In genomic region chr12:30047499-30048262, GRCh38 we compare ENCODE assay signal across 17 cellular contexts.
A peak's percentile ranks its signal among the peaks of the same experiment; 100 is the strongest.
DNase-seq lines count a peak whose midpoint lies in the region; ATAC-seq, FAIRE-seq and TF ChIP-seq lines count a peak whose summit lies in the region.
"Had no signal": no experiment of that assay in that cellular context is flagged by ENCODE, and none has a peak within 500 bp of the region (broad histone marks: within the 10 kb centered on the region; RNA-seq: fewer than 3 reads in every experiment).

No MANE protein-coding gene starts in this region.

- H3K4me3 ChIP-seq in fibroblast of pulmonary artery (replicated peaks; ENCODE audit: low read depth, low read length) (no peak overlapping the region), skeletal muscle cell (ENCODE audit: low read depth, low read length) (no peak overlapping the region)
- H3K4me3 ChIP-seq: A549, ascending aorta, ovary, Peyer's patch had no signal

- TF ChIP-seq CTCF in RWPE1 (conservative IDR thresholded peaks at IDR 0.05; ENCODE audit: low read depth) (no peak), fibroblast of pulmonary artery (IDR thresholded peaks at IDR 0.05; ENCODE audit: low read length, missing control alignments) (no peak)

- CTCF ChIA-PET in RWPE1 (lab: Yijun Ruan, JAX): no interaction called here

- POLR2A ChIA-PET in RWPE1 (lab: Yijun Ruan, JAX; ENCODE audit: low non-redundant PET): no interaction called here

- intact Hi-C loops in posterior cingulate gyrus (cut with DNase I): no loop called here

- FAIRE-seq in GM19239 (lab: Jason Lieb, UNC): no peak
- FAIRE-seq: A549 had no signal

- no peak overlapping the region for H3K27ac ChIP-seq in RWPE1
- H3K27ac ChIP-seq: A549, ascending aorta, ovary, Peyer's patch, VCaP had no signal

- DNase-seq in NCI-H2171 treated with DMSO at 0.1 percent for 48 hours (lab: John Stamatoyannopoulos, UW) (peak; percentile 25), NCI-H2171 (lab: John Stamatoyannopoulos, UW) (no peak), RWPE1 (ENCODE audit: low spot score) (peak; percentile 13), fibroblast of pulmonary artery (ENCODE audit: low read depth) (peak; percentile 62), skeletal muscle cell (ENCODE audit: low read depth) (peak; percentile 48), GM19239 (ENCODE audit: insufficient read length, low spot score) (no peak), posterior cingulate gyrus (no peak)
- DNase-seq: activated T-cell treated with anti-CD3 and anti-CD28 coated beads, Interleukin-2, amount 50 U/mL, for 24 hours; NCI-H2081; ovary; Peyer's patch; substantia nigra had no signal

- no peak for ATAC-seq in HG02571 (IDR thresholded peaks at IDR 0.05; ENCODE audit: unreplicated experiment)
- ATAC-seq: A549, esophagus mucosa had no signal

Comparison
In these comparisons a context has a peak if more than half of its experiments do, and no peak if none do; other contexts are left out.
1. DNase-seq: peak in NCI-H2171 treated with DMSO at 0.1 percent for 48 hours (single experiment), RWPE1 (single experiment), fibroblast of pulmonary artery (single experiment) and skeletal muscle cell (single experiment); none in NCI-H2171 (single experiment), GM19239 (single experiment) and posterior cingulate gyrus (0 of 10).